In the genomic region with DNA sequence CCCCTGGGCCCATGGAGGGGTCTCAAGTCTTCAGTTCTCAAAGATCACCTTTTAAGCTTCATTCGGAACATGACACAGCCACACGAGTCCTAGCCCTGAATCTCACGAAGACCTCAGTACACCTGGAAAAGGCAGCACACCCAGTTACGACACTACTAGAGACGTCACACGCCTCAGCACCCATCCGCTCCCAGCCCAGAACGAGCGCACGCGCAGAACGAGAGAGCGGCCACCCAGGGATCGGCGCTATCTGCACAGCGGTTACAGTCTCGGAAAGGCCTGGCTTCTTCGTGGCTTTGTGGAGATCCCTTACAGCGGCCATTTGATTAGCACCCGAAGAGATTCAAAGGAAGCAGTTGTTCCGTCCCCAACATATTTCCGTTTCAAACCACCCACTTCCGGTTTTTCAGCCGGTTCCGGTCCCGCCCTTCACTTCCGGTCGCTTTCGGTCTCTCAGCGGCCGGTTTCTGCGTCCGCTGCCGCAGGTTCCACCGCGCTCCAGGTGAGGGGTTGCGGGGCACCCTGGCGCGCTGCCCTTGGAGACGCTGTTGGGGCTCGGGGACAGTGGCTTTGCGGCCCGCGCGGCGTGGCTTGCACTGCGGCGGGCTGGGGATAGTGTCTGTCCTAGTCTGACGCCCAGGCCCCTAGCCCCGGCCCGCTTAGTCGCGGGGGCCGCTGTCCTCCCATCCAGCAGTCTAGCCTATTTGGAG, we compare ENCODE assay signal across 1 cellular context.
TF ChIP-seq lines count a peak whose summit lies in the region.

A gene with protein sequence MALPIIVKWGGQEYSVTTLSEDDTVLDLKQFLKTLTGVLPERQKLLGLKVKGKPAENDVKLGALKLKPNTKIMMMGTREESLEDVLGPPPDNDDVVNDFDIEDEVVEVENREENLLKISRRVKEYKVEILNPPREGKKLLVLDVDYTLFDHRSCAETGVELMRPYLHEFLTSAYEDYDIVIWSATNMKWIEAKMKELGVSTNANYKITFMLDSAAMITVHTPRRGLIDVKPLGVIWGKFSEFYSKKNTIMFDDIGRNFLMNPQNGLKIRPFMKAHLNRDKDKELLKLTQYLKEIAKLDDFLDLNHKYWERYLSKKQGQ (plus strand): TSS at position 432 of the 710 bp plus-strand sequence. CDS start 5,626 bp downstream, outside the sequence.

TF ChIP-seq in HepG2, 621 proteins besides CTCF, POLR2A, EP300 and RAD21 (continued from another document and continues in another):
- TF ChIP-seq, protein P1, sequence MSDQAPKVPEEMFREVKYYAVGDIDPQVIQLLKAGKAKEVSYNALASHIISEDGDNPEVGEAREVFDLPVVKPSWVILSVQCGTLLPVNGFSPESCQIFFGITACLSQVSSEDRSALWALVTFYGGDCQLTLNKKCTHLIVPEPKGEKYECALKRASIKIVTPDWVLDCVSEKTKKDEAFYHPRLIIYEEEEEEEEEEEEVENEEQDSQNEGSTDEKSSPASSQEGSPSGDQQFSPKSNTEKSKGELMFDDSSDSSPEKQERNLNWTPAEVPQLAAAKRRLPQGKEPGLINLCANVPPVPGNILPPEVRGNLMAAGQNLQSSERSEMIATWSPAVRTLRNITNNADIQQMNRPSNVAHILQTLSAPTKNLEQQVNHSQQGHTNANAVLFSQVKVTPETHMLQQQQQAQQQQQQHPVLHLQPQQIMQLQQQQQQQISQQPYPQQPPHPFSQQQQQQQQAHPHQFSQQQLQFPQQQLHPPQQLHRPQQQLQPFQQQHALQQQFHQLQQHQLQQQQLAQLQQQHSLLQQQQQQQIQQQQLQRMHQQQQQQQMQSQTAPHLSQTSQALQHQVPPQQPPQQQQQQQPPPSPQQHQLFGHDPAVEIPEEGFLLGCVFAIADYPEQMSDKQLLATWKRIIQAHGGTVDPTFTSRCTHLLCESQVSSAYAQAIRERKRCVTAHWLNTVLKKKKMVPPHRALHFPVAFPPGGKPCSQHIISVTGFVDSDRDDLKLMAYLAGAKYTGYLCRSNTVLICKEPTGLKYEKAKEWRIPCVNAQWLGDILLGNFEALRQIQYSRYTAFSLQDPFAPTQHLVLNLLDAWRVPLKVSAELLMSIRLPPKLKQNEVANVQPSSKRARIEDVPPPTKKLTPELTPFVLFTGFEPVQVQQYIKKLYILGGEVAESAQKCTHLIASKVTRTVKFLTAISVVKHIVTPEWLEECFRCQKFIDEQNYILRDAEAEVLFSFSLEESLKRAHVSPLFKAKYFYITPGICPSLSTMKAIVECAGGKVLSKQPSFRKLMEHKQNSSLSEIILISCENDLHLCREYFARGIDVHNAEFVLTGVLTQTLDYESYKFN (CRISPR knock-in tag; conservative IDR thresholded peaks at IDR 0.05): peak; percentile 28; the same call in 1 of the 2 replicates
- TF ChIP-seq, protein P2, sequence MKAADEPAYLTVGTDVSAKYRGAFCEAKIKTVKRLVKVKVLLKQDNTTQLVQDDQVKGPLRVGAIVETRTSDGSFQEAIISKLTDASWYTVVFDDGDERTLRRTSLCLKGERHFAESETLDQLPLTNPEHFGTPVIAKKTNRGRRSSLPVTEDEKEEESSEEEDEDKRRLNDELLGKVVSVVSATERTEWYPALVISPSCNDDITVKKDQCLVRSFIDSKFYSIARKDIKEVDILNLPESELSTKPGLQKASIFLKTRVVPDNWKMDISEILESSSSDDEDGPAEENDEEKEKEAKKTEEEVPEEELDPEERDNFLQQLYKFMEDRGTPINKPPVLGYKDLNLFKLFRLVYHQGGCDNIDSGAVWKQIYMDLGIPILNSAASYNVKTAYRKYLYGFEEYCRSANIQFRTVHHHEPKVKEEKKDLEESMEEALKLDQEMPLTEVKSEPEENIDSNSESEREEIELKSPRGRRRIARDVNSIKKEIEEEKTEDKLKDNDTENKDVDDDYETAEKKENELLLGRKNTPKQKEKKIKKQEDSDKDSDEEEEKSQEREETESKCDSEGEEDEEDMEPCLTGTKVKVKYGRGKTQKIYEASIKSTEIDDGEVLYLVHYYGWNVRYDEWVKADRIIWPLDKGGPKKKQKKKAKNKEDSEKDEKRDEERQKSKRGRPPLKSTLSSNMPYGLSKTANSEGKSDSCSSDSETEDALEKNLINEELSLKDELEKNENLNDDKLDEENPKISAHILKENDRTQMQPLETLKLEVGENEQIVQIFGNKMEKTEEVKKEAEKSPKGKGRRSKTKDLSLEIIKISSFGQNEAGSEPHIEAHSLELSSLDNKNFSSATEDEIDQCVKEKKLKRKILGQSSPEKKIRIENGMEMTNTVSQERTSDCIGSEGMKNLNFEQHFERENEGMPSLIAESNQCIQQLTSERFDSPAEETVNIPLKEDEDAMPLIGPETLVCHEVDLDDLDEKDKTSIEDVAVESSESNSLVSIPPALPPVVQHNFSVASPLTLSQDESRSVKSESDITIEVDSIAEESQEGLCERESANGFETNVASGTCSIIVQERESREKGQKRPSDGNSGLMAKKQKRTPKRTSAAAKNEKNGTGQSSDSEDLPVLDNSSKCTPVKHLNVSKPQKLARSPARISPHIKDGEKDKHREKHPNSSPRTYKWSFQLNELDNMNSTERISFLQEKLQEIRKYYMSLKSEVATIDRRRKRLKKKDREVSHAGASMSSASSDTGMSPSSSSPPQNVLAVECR (CRISPR knock-in tag; IDR thresholded peaks at IDR 0.05; ENCODE audit: borderline replicate concordance): peak; percentile 91; the same call in 1 of the 2 replicates
- TF ChIP-seq ZNF33A (CRISPR knock-in tag; IDR thresholded peaks at IDR 0.05; ENCODE audit: borderline replicate concordance) (no peak), NFKBIZ (CRISPR knock-in tag; IDR thresholded peaks at IDR 0.05) (0 out of 2 replicates have a peak, but pooled peaks have one; percentile 18), ZNF605 (CRISPR knock-in tag; IDR thresholded peaks at IDR 0.05) (peak; percentile 31; the same call in 1 of the 2 replicates), PTBP1 (IDR thresholded peaks at IDR 0.05; ENCODE audit: low read depth, low read length, poor library complexity, severe bottlenecking) (no peak), CREM (IDR thresholded peaks at IDR 0.05) (peak; percentile 69), CREM (CRISPR knock-in tag; IDR thresholded peaks at IDR 0.05) (no peak), MYNN (CRISPR knock-in tag; IDR thresholded peaks at IDR 0.05; ENCODE audit: low read depth) (no peak), KDM5A (IDR thresholded peaks at IDR 0.05; ENCODE audit: borderline replicate concordance, low read length) (peak; percentile 70), ESRRA (CRISPR knock-in tag; IDR thresholded peaks at IDR 0.05; ENCODE audit: low read depth) (peak; percentile 46; the same call in 1 of the 2 replicates), RXRA (CRISPR knock-in tag; IDR thresholded peaks at IDR 0.05) (peak; percentile 19; the same call in 1 of the 2 replicates), ZFP1 (CRISPR knock-in tag; IDR thresholded peaks at IDR 0.05) (no peak), SAFB2 (CRISPR knock-in tag; IDR thresholded peaks at IDR 0.05; ENCODE audit: borderline replicate concordance, low read depth) (peak; percentile 78; the same call in 1 of the 2 replicates), ZNF556 (CRISPR knock-in tag; IDR thresholded peaks at IDR 0.05; ENCODE audit: borderline replicate concordance) (no peak), NFE2L2 (IDR thresholded peaks at IDR 0.05; ENCODE audit: low read length) (no peak), SRF (IDR thresholded peaks at IDR 0.05; ENCODE audit: low read depth, low read length) (no peak), CENPT (CRISPR knock-in tag; IDR thresholded peaks at IDR 0.05; ENCODE audit: low read depth) (no peak), ZBTB7B (CRISPR knock-in tag; IDR thresholded peaks at IDR 0.05) (peak; percentile 47; the same call in 1 of the 2 replicates), EHMT2 (IDR thresholded peaks at IDR 0.05; ENCODE audit: borderline replicate concordance, low read depth, low read length) (peak; percentile 97), EEA1 (CRISPR knock-in tag; IDR thresholded peaks at IDR 0.05; ENCODE audit: borderline replicate concordance) (0 out of 2 replicates have a peak, but pooled peaks have one; percentile 51), CHCHD3 (CRISPR knock-in tag; IDR thresholded peaks at IDR 0.05) (peak; percentile 76; the same call in 1 of the 2 replicates), ISL2 (CRISPR knock-in tag; IDR thresholded peaks at IDR 0.05) (peak; percentile 62), ASH2L (IDR thresholded peaks at IDR 0.05; ENCODE audit: insufficient read length, low read depth, low read length) (peak; percentile 96), ZC3H4 (CRISPR knock-in tag; IDR thresholded peaks at IDR 0.05; ENCODE audit: borderline replicate concordance) (no peak), ZNF816 (CRISPR knock-in tag; IDR thresholded peaks at IDR 0.05; ENCODE audit: borderline replicate concordance) (no peak)
- TF ChIP-seq, protein P3, sequence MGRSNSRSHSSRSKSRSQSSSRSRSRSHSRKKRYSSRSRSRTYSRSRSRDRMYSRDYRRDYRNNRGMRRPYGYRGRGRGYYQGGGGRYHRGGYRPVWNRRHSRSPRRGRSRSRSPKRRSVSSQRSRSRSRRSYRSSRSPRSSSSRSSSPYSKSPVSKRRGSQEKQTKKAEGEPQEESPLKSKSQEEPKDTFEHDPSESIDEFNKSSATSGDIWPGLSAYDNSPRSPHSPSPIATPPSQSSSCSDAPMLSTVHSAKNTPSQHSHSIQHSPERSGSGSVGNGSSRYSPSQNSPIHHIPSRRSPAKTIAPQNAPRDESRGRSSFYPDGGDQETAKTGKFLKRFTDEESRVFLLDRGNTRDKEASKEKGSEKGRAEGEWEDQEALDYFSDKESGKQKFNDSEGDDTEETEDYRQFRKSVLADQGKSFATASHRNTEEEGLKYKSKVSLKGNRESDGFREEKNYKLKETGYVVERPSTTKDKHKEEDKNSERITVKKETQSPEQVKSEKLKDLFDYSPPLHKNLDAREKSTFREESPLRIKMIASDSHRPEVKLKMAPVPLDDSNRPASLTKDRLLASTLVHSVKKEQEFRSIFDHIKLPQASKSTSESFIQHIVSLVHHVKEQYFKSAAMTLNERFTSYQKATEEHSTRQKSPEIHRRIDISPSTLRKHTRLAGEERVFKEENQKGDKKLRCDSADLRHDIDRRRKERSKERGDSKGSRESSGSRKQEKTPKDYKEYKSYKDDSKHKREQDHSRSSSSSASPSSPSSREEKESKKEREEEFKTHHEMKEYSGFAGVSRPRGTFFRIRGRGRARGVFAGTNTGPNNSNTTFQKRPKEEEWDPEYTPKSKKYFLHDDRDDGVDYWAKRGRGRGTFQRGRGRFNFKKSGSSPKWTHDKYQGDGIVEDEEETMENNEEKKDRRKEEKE (IDR thresholded peaks at IDR 0.05): no peak
- TF ChIP-seq, protein P4, sequence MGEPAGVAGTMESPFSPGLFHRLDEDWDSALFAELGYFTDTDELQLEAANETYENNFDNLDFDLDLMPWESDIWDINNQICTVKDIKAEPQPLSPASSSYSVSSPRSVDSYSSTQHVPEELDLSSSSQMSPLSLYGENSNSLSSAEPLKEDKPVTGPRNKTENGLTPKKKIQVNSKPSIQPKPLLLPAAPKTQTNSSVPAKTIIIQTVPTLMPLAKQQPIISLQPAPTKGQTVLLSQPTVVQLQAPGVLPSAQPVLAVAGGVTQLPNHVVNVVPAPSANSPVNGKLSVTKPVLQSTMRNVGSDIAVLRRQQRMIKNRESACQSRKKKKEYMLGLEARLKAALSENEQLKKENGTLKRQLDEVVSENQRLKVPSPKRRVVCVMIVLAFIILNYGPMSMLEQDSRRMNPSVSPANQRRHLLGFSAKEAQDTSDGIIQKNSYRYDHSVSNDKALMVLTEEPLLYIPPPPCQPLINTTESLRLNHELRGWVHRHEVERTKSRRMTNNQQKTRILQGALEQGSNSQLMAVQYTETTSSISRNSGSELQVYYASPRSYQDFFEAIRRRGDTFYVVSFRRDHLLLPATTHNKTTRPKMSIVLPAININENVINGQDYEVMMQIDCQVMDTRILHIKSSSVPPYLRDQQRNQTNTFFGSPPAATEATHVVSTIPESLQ (CRISPR knock-in tag; conservative IDR thresholded peaks at IDR 0.05): no peak
- TF ChIP-seq, protein P5, sequence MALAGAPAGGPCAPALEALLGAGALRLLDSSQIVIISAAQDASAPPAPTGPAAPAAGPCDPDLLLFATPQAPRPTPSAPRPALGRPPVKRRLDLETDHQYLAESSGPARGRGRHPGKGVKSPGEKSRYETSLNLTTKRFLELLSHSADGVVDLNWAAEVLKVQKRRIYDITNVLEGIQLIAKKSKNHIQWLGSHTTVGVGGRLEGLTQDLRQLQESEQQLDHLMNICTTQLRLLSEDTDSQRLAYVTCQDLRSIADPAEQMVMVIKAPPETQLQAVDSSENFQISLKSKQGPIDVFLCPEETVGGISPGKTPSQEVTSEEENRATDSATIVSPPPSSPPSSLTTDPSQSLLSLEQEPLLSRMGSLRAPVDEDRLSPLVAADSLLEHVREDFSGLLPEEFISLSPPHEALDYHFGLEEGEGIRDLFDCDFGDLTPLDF (CRISPR knock-in tag; IDR thresholded peaks at IDR 0.05): no peak
- TF ChIP-seq, protein P6, sequence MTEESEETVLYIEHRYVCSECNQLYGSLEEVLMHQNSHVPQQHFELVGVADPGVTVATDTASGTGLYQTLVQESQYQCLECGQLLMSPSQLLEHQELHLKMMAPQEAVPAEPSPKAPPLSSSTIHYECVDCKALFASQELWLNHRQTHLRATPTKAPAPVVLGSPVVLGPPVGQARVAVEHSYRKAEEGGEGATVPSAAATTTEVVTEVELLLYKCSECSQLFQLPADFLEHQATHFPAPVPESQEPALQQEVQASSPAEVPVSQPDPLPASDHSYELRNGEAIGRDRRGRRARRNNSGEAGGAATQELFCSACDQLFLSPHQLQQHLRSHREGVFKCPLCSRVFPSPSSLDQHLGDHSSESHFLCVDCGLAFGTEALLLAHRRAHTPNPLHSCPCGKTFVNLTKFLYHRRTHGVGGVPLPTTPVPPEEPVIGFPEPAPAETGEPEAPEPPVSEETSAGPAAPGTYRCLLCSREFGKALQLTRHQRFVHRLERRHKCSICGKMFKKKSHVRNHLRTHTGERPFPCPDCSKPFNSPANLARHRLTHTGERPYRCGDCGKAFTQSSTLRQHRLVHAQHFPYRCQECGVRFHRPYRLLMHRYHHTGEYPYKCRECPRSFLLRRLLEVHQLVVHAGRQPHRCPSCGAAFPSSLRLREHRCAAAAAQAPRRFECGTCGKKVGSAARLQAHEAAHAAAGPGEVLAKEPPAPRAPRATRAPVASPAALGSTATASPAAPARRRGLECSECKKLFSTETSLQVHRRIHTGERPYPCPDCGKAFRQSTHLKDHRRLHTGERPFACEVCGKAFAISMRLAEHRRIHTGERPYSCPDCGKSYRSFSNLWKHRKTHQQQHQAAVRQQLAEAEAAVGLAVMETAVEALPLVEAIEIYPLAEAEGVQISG (CRISPR knock-in tag; IDR thresholded peaks at IDR 0.05): peak; percentile 90
- TF ChIP-seq, protein P7, sequence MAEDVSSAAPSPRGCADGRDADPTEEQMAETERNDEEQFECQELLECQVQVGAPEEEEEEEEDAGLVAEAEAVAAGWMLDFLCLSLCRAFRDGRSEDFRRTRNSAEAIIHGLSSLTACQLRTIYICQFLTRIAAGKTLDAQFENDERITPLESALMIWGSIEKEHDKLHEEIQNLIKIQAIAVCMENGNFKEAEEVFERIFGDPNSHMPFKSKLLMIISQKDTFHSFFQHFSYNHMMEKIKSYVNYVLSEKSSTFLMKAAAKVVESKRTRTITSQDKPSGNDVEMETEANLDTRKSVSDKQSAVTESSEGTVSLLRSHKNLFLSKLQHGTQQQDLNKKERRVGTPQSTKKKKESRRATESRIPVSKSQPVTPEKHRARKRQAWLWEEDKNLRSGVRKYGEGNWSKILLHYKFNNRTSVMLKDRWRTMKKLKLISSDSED (CRISPR knock-in tag; IDR thresholded peaks at IDR 0.05): peak; percentile 72; the same call in 1 of the 2 replicates
- TF ChIP-seq, protein P8, sequence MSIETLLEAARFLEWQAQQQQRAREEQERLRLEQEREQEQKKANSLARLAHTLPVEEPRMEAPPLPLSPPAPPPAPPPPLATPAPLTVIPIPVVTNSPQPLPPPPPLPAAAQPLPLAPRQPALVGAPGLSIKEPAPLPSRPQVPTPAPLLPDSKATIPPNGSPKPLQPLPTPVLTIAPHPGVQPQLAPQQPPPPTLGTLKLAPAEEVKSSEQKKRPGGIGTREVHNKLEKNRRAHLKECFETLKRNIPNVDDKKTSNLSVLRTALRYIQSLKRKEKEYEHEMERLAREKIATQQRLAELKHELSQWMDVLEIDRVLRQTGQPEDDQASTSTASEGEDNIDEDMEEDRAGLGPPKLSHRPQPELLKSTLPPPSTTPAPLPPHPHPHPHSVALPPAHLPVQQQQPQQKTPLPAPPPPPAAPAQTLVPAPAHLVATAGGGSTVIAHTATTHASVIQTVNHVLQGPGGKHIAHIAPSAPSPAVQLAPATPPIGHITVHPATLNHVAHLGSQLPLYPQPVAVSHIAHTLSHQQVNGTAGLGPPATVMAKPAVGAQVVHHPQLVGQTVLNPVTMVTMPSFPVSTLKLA (IDR thresholded peaks at IDR 0.05): no peak
